9 cellular contexts compared by ENCODE assay signal in genomic region chr1:172724746-172725613, GRCh38.
DNase-seq lines count a peak whose midpoint lies in the region; ATAC-seq and TF ChIP-seq lines count a peak whose summit lies in the region.
"Had no signal": no experiment of that assay in that cellular context is flagged by ENCODE, and none has a peak within 500 bp of the region (broad histone marks: within the 10 kb centered on the region; RNA-seq: fewer than 3 reads in every experiment).

No MANE protein-coding gene starts in this region.

- H3K36me3 Mint-ChIP-seq in activated naive CD8-positive, alpha-beta T cell treated with anti-CD3 and anti-CD28 coated beads, Interleukin-2, amount 10 ng/mL, durations not matched to agents 7 days and 5 days: peaks cover 18% of the 10 kb centered on the region

- intact Hi-C loops in cardiac septum (cut with DNase I): no loop called here

- H3K27ac ChIP-seq in Peyer's patch: no peak overlapping the region
- H3K27ac ChIP-seq: SJSA1 had no signal

- POLR2A ChIA-PET in activated naive CD8-positive, alpha-beta T cell treated with anti-CD3 and anti-CD28 coated beads, Interleukin-2, amount 10 ng/mL, durations not matched to agents 7 days and 5 days (lab: Charles Lee): no interaction called here

- H3K27ac Mint-ChIP-seq in activated naive CD8-positive, alpha-beta T cell treated with anti-CD3 and anti-CD28 coated beads, Interleukin-2, amount 10 ng/mL, durations not matched to agents 7 days and 5 days: peak overlapping the region; percentile 66

- H3K9me3 Mint-ChIP-seq in activated naive CD8-positive, alpha-beta T cell treated with anti-CD3 and anti-CD28 coated beads, Interleukin-2, amount 10 ng/mL, durations not matched to agents 7 days and 5 days: peaks cover 6% of the 10 kb centered on the region

- no peak for DNase-seq in activated naive CD8-positive, alpha-beta T cell treated with anti-CD3 and anti-CD28 coated beads, Interleukin-2, amount 10 ng/mL, durations not matched to agents 7 days and 5 days
- DNase-seq in iPS-NIHi11 (ENCODE audit: low spot score) (no peak), Peyer's patch (no peak), cardiac septum (ENCODE audit: low spot score) (no peak)

- H3K4me3 Mint-ChIP-seq in activated naive CD8-positive, alpha-beta T cell treated with anti-CD3 and anti-CD28 coated beads, Interleukin-2, amount 10 ng/mL, durations not matched to agents 7 days and 5 days: peak overlapping the region; percentile 17

- H3K27me3 Mint-ChIP-seq in activated naive CD8-positive, alpha-beta T cell treated with anti-CD3 and anti-CD28 coated beads, Interleukin-2, amount 10 ng/mL, durations not matched to agents 7 days and 5 days: peaks cover 4% of the 10 kb centered on the region

- no peaks in the 10 kb centered on the region for H3K36me3 ChIP-seq in Peyer's patch
- H3K36me3 ChIP-seq: SJSA1 had no signal

- no peaks in the 10 kb centered on the region for H3K27me3 ChIP-seq in Peyer's patch
- H3K27me3 ChIP-seq: SJSA1 had no signal

- peaks cover 0 to 4% (median 0%) of the 10 kb centered on the region in 4 donors for H3K9me3 ChIP-seq in Peyer's patch
- H3K9me3 ChIP-seq: SJSA1 had no signal

- no peak overlapping the region for H3K4me3 ChIP-seq in Peyer's patch
- H3K4me3 ChIP-seq: SJSA1 had no signal

- no peaks in the 10 kb centered on the region for H3K4me1 ChIP-seq in Peyer's patch
- H3K4me1 ChIP-seq: SJSA1 had no signal

- TF ChIP-seq POLR2A in Peyer's patch (IDR thresholded peaks at IDR 0.05): no peak

- ATAC-seq in GM18520 (IDR thresholded peaks at IDR 0.05; ENCODE audit: unreplicated experiment): peak; percentile 42
- peak; percentile 67 for ATAC-seq in GM21737 (IDR thresholded peaks at IDR 0.05; ENCODE audit: unreplicated experiment)
- ATAC-seq in HG03520 (IDR thresholded peaks at IDR 0.05; ENCODE audit: unreplicated experiment): peak; percentile 89
- peak; percentile 31 for ATAC-seq in activated naive CD8-positive, alpha-beta T cell treated with anti-CD3 and anti-CD28 coated beads, Interleukin-2, amount 10 ng/mL, durations not matched to agents 7 days and 5 days (ENCODE audit: low read depth)
- no peak for ATAC-seq in SK-N-SH treated with all-trans-retinoic acid at 6 μM for 48 hours

- no peak for TF ChIP-seq CTCF in Peyer's patch (IDR thresholded peaks at IDR 0.05)

- peaks cover 29% of the 10 kb centered on the region for H3K4me1 Mint-ChIP-seq in activated naive CD8-positive, alpha-beta T cell treated with anti-CD3 and anti-CD28 coated beads, Interleukin-2, amount 10 ng/mL, durations not matched to agents 7 days and 5 days

TF ChIP-seq in SK-N-SH treated with all-trans-retinoic acid at 6 μM for 48 hours, 23 proteins besides CTCF, POLR2A, EP300 and RAD21:
- TF ChIP-seq PPARA (CRISPR knock-in tag; IDR thresholded peaks at IDR 0.05; ENCODE audit: borderline replicate concordance): no peak
- TF ChIP-seq SNAI2 (CRISPR knock-in tag; IDR thresholded peaks at IDR 0.05): no peak
- no peak for TF ChIP-seq ZFP3 (CRISPR knock-in tag; IDR thresholded peaks at IDR 0.05)
